1 cellular context compared by ENCODE assay signal in the genomic region with DNA sequence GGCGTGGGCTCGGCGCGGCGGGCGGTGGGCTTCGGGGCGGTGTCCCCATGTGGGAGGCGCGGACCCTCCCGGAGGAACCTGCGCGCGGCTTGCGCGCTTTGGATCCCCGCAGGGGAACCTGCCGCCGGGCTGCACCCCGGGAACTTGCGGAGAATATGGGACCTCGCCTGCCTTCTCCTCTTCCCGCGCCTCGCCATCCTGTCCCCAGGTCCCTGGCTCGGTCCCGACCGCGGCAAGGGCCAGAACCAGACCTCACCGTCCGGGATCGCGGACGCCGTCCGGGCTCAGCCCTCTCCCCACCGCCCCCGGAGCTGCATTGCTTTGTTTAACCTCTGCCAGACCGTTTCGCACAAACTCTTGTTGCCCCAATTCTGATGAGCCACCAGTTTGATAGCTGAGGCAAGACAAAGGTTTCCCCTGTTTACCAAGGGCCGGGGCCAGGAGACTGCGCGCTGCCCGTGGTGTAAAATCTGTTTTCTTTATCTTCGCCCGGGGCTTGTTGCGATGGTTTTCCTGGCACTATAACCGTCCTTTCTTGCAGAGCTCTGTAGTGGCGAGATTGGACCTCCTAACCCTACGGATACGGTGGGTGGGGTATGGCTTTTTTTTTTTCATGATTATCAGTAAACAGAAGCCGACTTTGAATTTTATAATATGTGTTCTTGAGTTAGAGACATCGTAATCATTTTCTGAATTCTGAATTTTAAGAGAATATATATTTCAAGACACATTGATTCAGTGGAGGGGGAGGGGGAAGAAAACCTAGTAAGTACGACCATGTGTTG.
TF ChIP-seq lines count a peak whose summit lies in the region.

No MANE protein-coding gene starts in this region.

TF ChIP-seq in GM12878, 131 proteins besides CTCF, POLR2A, EP300 and RAD21 (continued from another document):
- TF ChIP-seq, protein P1, sequence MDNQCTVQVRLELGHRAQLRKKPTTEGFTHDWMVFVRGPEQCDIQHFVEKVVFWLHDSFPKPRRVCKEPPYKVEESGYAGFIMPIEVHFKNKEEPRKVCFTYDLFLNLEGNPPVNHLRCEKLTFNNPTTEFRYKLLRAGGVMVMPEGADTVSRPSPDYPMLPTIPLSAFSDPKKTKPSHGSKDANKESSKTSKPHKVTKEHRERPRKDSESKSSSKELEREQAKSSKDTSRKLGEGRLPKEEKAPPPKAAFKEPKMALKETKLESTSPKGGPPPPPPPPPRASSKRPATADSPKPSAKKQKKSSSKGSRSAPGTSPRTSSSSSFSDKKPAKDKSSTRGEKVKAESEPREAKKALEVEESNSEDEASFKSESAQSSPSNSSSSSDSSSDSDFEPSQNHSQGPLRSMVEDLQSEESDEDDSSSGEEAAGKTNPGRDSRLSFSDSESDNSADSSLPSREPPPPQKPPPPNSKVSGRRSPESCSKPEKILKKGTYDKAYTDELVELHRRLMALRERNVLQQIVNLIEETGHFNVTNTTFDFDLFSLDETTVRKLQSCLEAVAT (IDR thresholded peaks at IDR 0.05) = no peak
- TF ChIP-seq JUND (IDR thresholded peaks at IDR 0.05; ENCODE audit: low read depth, low read length) = no peak
